Comparison of ENCODE assay signal across 2 cellular contexts in the genomic region with DNA sequence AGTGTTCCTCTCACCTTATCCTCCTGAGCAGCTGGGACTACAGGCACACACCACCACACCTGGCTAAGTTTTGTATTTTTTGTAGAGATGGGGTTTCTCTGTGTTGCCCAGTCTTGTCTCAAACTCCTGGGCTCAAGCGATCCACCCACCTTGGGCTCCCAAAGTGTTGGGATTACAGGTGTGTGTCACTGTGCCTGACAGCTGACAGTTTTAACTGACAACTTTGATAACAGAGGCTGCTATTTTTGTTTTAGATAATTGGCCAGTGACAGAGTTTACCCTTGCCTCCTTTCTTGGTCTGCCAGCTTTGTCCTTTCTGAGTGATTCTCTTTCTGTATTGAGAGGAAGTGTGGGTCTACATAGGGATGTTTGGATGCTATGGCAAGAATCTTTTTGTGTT.
A peak's percentile ranks its signal among the peaks of the same experiment; 100 is the strongest.
TF ChIP-seq lines count a peak whose summit lies in the region.

No MANE protein-coding gene starts in this region.

TF ChIP-seq in GM23338, 12 proteins besides CTCF, POLR2A, EP300 and RAD21 (continued from another document):
- TF ChIP-seq STAT1 (IDR thresholded peaks at IDR 0.05; ENCODE audit: unreplicated experiment) (no peak), NANOG (IDR thresholded peaks at IDR 0.05; ENCODE audit: borderline replicate concordance) (no peak), JUNB (IDR thresholded peaks at IDR 0.05; ENCODE audit: unreplicated experiment) (no peak), REST (IDR thresholded peaks at IDR 0.05; ENCODE audit: unreplicated experiment) (no peak), EZH2 (IDR thresholded peaks at IDR 0.05; ENCODE audit: low read depth, unreplicated experiment) (no peak), ZNF331 (CRISPR knock-in tag; IDR thresholded peaks at IDR 0.05; ENCODE audit: low read depth) (no peak), EZH2phosphoT487 (IDR thresholded peaks at IDR 0.05; ENCODE audit: unreplicated experiment) (no peak), ZNF462 (CRISPR knock-in tag; IDR thresholded peaks at IDR 0.05) (no peak), POLR2AphosphoS5 (IDR thresholded peaks at IDR 0.05; ENCODE audit: low read depth) (no peak)
- TF ChIP-seq, protein P1, sequence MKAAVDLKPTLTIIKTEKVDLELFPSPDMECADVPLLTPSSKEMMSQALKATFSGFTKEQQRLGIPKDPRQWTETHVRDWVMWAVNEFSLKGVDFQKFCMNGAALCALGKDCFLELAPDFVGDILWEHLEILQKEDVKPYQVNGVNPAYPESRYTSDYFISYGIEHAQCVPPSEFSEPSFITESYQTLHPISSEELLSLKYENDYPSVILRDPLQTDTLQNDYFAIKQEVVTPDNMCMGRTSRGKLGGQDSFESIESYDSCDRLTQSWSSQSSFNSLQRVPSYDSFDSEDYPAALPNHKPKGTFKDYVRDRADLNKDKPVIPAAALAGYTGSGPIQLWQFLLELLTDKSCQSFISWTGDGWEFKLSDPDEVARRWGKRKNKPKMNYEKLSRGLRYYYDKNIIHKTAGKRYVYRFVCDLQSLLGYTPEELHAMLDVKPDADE (IDR thresholded peaks at IDR 0.05), result no peak

TF ChIP-seq in HepG2, 621 proteins besides CTCF, POLR2A, EP300 and RAD21 (continued from another document):
- TF ChIP-seq, protein P2, sequence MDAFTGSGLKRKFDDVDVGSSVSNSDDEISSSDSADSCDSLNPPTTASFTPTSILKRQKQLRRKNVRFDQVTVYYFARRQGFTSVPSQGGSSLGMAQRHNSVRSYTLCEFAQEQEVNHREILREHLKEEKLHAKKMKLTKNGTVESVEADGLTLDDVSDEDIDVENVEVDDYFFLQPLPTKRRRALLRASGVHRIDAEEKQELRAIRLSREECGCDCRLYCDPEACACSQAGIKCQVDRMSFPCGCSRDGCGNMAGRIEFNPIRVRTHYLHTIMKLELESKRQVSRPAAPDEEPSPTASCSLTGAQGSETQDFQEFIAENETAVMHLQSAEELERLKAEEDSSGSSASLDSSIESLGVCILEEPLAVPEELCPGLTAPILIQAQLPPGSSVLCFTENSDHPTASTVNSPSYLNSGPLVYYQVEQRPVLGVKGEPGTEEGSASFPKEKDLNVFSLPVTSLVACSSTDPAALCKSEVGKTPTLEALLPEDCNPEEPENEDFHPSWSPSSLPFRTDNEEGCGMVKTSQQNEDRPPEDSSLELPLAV (CRISPR knock-in tag; conservative IDR thresholded peaks at IDR 0.05; ENCODE audit: low read depth), result no peak
- TF ChIP-seq HES4 (CRISPR knock-in tag; IDR thresholded peaks at IDR 0.05; ENCODE audit: borderline replicate concordance) (no peak), PPARG (CRISPR knock-in tag; conservative IDR thresholded peaks at IDR 0.05) (no peak), BCL3 (CRISPR knock-in tag; IDR thresholded peaks at IDR 0.05) (no peak), ZNF292 (CRISPR knock-in tag; IDR thresholded peaks at IDR 0.05; ENCODE audit: borderline replicate concordance, low read depth) (no peak), ZNF562 (CRISPR knock-in tag; IDR thresholded peaks at IDR 0.05; ENCODE audit: borderline replicate concordance) (no peak), SALL1 (CRISPR knock-in tag; IDR thresholded peaks at IDR 0.05) (peak; percentile 12; the same call in 1 of the 2 replicates), POLR2AphosphoS5 (IDR thresholded peaks at IDR 0.05; ENCODE audit: low read depth, low read length) (no peak), SIN3A (IDR thresholded peaks at IDR 0.05; ENCODE audit: borderline replicate concordance, low read depth, low read length) (no peak), TBX2 (CRISPR knock-in tag; IDR thresholded peaks at IDR 0.05; ENCODE audit: borderline replicate concordance) (peak; percentile 30; the same call in 1 of the 2 replicates), MAX (IDR thresholded peaks at IDR 0.05) (no peak), ZNF121 (CRISPR knock-in tag; IDR thresholded peaks at IDR 0.05) (0 out of 2 replicates have a peak, but pooled peaks have one; percentile 24), ZFP91 (CRISPR knock-in tag; IDR thresholded peaks at IDR 0.05; ENCODE audit: borderline replicate concordance) (no peak), ZNF850 (CRISPR knock-in tag; conservative IDR thresholded peaks at IDR 0.05) (no peak), ZNF205 (CRISPR knock-in tag; IDR thresholded peaks at IDR 0.05) (no peak), SP5 (CRISPR knock-in tag; IDR thresholded peaks at IDR 0.05; ENCODE audit: borderline replicate concordance, low read depth) (no peak), ZC3H13 (CRISPR knock-in tag; IDR thresholded peaks at IDR 0.05) (no peak), REST (IDR thresholded peaks at IDR 0.05; ENCODE audit: borderline replicate concordance in 1 of 2, low read depth in 1 of 2, low read length in 2 of 2) (no peak), SP2 (CRISPR knock-in tag; IDR thresholded peaks at IDR 0.05) (no peak), HOXD1 (CRISPR knock-in tag; IDR thresholded peaks at IDR 0.05) (no peak), ZNF567 (CRISPR knock-in tag; IDR thresholded peaks at IDR 0.05; ENCODE audit: borderline replicate concordance) (no peak), HMG20A (CRISPR knock-in tag; IDR thresholded peaks at IDR 0.05; ENCODE audit: borderline replicate concordance) (no peak), NFYB (CRISPR knock-in tag; IDR thresholded peaks at IDR 0.05) (no peak), NCOA5 (CRISPR knock-in tag; IDR thresholded peaks at IDR 0.05) (no peak), PRMT3 (CRISPR knock-in tag; IDR thresholded peaks at IDR 0.05; ENCODE audit: borderline replicate concordance, low read depth) (no peak), KDM3A (CRISPR knock-in tag; IDR thresholded peaks at IDR 0.05; ENCODE audit: low read depth) (no peak), CREB1 (IDR thresholded peaks at IDR 0.05) (no peak), CREB1 (CRISPR knock-in tag; IDR thresholded peaks at IDR 0.05) (peak; percentile 13; the same call in 1 of the 2 replicates), ZNF124 (CRISPR knock-in tag; IDR thresholded peaks at IDR 0.05) (peak; percentile 37; the same call in 1 of the 2 replicates), ZNF790 (CRISPR knock-in tag; IDR thresholded peaks at IDR 0.05; ENCODE audit: borderline replicate concordance) (no peak), MXD3 (CRISPR knock-in tag; IDR thresholded peaks at IDR 0.05) (no peak), TBX3 (IDR thresholded peaks at IDR 0.05; ENCODE audit: borderline replicate concordance) (no peak), CENPX (CRISPR knock-in tag; IDR thresholded peaks at IDR 0.05) (no peak), KLF9 (CRISPR knock-in tag; IDR thresholded peaks at IDR 0.05; ENCODE audit: low read depth) (0 out of 2 replicates have a peak, but pooled peaks have one; percentile 30), RELA (CRISPR knock-in tag; IDR thresholded peaks at IDR 0.05) (no peak)
- TF ChIP-seq, protein P3, sequence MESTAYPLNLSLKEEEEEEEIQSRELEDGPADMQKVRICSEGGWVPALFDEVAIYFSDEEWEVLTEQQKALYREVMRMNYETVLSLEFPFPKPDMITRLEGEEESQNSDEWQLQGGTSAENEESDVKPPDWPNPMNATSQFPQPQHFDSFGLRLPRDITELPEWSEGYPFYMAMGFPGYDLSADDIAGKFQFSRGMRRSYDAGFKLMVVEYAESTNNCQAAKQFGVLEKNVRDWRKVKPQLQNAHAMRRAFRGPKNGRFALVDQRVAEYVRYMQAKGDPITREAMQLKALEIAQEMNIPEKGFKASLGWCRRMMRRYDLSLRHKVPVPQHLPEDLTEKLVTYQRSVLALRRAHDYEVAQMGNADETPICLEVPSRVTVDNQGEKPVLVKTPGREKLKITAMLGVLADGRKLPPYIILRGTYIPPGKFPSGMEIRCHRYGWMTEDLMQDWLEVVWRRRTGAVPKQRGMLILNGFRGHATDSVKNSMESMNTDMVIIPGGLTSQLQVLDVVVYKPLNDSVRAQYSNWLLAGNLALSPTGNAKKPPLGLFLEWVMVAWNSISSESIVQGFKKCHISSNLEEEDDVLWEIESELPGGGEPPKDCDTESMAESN (CRISPR knock-in tag; conservative IDR thresholded peaks at IDR 0.05), result no peak
- TF ChIP-seq, protein P4, sequence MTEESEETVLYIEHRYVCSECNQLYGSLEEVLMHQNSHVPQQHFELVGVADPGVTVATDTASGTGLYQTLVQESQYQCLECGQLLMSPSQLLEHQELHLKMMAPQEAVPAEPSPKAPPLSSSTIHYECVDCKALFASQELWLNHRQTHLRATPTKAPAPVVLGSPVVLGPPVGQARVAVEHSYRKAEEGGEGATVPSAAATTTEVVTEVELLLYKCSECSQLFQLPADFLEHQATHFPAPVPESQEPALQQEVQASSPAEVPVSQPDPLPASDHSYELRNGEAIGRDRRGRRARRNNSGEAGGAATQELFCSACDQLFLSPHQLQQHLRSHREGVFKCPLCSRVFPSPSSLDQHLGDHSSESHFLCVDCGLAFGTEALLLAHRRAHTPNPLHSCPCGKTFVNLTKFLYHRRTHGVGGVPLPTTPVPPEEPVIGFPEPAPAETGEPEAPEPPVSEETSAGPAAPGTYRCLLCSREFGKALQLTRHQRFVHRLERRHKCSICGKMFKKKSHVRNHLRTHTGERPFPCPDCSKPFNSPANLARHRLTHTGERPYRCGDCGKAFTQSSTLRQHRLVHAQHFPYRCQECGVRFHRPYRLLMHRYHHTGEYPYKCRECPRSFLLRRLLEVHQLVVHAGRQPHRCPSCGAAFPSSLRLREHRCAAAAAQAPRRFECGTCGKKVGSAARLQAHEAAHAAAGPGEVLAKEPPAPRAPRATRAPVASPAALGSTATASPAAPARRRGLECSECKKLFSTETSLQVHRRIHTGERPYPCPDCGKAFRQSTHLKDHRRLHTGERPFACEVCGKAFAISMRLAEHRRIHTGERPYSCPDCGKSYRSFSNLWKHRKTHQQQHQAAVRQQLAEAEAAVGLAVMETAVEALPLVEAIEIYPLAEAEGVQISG (CRISPR knock-in tag; IDR thresholded peaks at IDR 0.05), result no peak
- TF ChIP-seq, protein P5, sequence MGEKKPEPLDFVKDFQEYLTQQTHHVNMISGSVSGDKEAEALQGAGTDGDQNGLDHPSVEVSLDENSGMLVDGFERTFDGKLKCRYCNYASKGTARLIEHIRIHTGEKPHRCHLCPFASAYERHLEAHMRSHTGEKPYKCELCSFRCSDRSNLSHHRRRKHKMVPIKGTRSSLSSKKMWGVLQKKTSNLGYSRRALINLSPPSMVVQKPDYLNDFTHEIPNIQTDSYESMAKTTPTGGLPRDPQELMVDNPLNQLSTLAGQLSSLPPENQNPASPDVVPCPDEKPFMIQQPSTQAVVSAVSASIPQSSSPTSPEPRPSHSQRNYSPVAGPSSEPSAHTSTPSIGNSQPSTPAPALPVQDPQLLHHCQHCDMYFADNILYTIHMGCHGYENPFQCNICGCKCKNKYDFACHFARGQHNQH (CRISPR knock-in tag; IDR thresholded peaks at IDR 0.05), result no peak
